Comparison of ENCODE assay signal across 1 cellular context in the genomic region with DNA sequence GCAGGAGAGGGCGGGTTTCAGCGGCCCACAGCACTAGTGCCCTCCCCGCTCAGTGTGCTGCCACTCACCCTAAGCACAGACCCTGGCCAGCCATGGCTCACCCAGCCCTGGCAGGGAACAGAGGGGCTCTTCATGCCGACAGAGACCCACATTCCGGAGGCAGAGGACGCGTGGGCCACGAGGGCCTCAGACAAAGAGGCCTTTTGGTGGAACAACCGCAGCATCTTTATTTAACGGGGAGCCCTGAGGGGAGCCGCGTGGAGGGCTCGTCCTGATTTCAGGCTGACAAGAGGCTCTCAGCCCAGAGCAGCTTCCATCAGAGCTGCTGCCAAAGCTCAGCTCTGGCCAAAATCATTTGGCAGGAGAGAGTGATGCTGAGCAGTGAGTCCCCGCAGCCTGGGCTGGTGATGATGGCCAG.
TF ChIP-seq lines count a peak whose summit lies in the region.

No MANE protein-coding gene starts in this region.

TF ChIP-seq in WTC11, 78 proteins besides CTCF, POLR2A, EP300 and RAD21 (continued from another document):
- TF ChIP-seq, protein P1, sequence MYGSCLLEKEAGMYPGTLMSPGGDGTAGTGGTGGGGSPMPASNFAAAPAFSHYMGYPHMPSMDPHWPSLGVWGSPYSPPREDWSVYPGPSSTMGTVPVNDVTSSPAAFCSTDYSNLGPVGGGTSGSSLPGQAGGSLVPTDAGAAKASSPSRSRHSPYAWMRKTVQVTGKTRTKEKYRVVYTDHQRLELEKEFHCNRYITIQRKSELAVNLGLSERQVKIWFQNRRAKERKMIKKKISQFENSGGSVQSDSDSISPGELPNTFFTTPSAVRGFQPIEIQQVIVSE (CRISPR knock-in tag; IDR thresholded peaks at IDR 0.05; ENCODE audit: borderline replicate concordance): no peak
- TF ChIP-seq NR2C2 (CRISPR knock-in tag; IDR thresholded peaks at IDR 0.05) (no peak), ZNF671 (CRISPR knock-in tag; IDR thresholded peaks at IDR 0.05) (no peak), SOX15 (CRISPR knock-in tag; IDR thresholded peaks at IDR 0.05) (no peak)
TF ChIP-seq in WTC11: peak in this region for 0.
